Comparison of ENCODE assay signal across 8 cellular contexts in the genomic region with DNA sequence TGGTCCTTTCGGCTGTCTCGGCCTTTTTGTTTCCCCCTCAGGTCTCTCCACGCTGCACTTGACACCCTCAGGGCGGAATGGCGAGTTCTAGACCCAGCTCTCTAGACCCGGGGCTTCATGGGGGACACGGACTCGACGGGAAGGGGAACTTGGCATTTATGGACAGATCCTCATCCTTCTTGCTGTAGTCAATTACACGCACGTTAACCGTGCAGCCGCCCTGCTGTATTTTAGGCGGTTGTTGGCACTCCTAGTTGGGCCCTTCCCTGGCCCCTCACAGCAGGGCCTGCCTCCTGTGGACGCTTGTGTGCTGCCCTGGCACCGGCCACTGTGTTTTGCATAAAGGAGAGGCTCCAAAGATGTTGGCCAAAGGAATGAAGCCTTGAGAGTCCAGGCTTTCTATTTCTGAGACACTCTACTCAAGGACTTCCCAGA. TPM values are rescaled to one million over a fixed set of nuclear protein-coding genes. Genes with fewer than 3 reads are reported as not detected.
A peak's percentile ranks its signal among the peaks of the same experiment; 100 is the strongest.
DNase-seq lines count a peak whose midpoint lies in the region; ATAC-seq and TF ChIP-seq lines count a peak whose summit lies in the region.

No MANE protein-coding gene starts in this region.

- no peak for ATAC-seq in activated B cell treated with CpG ODN at 0.5 μM for 24 hours (ENCODE audit: low read depth)
- ATAC-seq in naive B cell (ENCODE audit: low read depth in 2 of 2): no peak
- ATAC-seq in GM21786 (IDR thresholded peaks at IDR 0.05; ENCODE audit: unreplicated experiment): no peak
- no peak for ATAC-seq in HG02763 (IDR thresholded peaks at IDR 0.05; ENCODE audit: unreplicated experiment)

- peaks cover 0 to 4% (median 0%) of the 10 kb centered on the region in 4 donors for H3K36me3 ChIP-seq in esophagus muscularis mucosa

- H3K4me1 Mint-ChIP-seq in activated B cell treated with CpG ODN at 0.5 μM for 24 hours (peaks cover 18% of the 10 kb centered on the region), naive B cell (peaks cover 10 to 17% (median 16%) of the 10 kb centered on the region in 3 donors)

- H3K4me3 Mint-ChIP-seq in activated B cell treated with CpG ODN at 0.5 μM for 24 hours (peak overlapping the region; percentile 81), naive B cell (peak overlapping the region; percentile 81 to 94 (median 86))

- no peak for TF ChIP-seq EP300 in esophagus muscularis mucosa (IDR thresholded peaks at IDR 0.05)

- H3K36me3 Mint-ChIP-seq in activated B cell treated with CpG ODN at 0.5 μM for 24 hours (ENCODE audit: low read depth): peaks cover 11% of the 10 kb centered on the region
- peaks cover 0 to under 1% of the 10 kb centered on the region in 2 donors for H3K36me3 Mint-ChIP-seq in naive B cell

- H3K27ac Mint-ChIP-seq in activated B cell treated with CpG ODN at 0.5 μM for 24 hours: peak overlapping the region; percentile 69
- H3K27ac Mint-ChIP-seq in naive B cell: peak overlapping the region in 4 of 6 donors; percentile 67 to 86 (median 76)

- CTCF ChIA-PET in HEK293T (lab: Yijun Ruan, JAX): no interaction called here
- CTCF ChIA-PET in activated B cell treated with CpG ODN at 0.5 μM for 24 hours (lab: Charles Lee): no interaction called here

- H3K9me3 Mint-ChIP-seq in activated B cell treated with CpG ODN at 0.5 μM for 24 hours (no peaks in the 10 kb centered on the region), naive B cell (no peaks in the 10 kb centered on the region)

- no peaks in the 10 kb centered on the region for H3K9me3 ChIP-seq in esophagus muscularis mucosa

- no peaks in the 10 kb centered on the region for H3K27me3 ChIP-seq in esophagus muscularis mucosa

- WGBS in esophagus muscularis mucosa: 24% methylated on average over 11 of the region's 16 CpGs

- TF ChIP-seq POLR2A in esophagus muscularis mucosa (IDR thresholded peaks at IDR 0.05; ENCODE audit: low read depth): no peak

- peak overlapping the region; percentile 91 to 94 (median 92) for H3K27ac ChIP-seq in esophagus muscularis mucosa (replicated peaks in 1 of 4)

- peak overlapping the region; percentile 90 to 92 (median 92) for H3K4me3 ChIP-seq in esophagus muscularis mucosa

- H3K27me3 Mint-ChIP-seq in activated B cell treated with CpG ODN at 0.5 μM for 24 hours (no peaks in the 10 kb centered on the region), naive B cell (no peaks in the 10 kb centered on the region)

- DNase-seq in DMS79 (lab: John Stamatoyannopoulos, UW) (peak; percentile 73), HEK293T (ENCODE audit: extremely low spot score) (peak; percentile 34), activated B cell treated with CpG ODN at 0.5 μM for 24 hours (no peak), esophagus muscularis mucosa (ENCODE audit: extremely low spot score) (no peak), naive B cell (peak; percentile 28), NCI-H2196 treated with DMSO at 0.1 percent for 48 hours (lab: John Stamatoyannopoulos, UW; ENCODE audit: unreplicated experiment) (no peak)

- POLR2A ChIA-PET in HEK293T (lab: Yijun Ruan, JAX): no interaction called here
- POLR2A ChIA-PET in activated B cell treated with CpG ODN at 0.5 μM for 24 hours (lab: Charles Lee): no interaction called here

- peaks cover 7 to 24% (median 18%) of the 10 kb centered on the region in 4 donors for H3K4me1 ChIP-seq in esophagus muscularis mucosa

- intact Hi-C loops in activated B cell treated with CpG ODN at 0.5 μM for 24 hours (cut with micrococcal nuclease) (loop anchor here (5.0 kb wide), 2 partner anchors 101 to 1881 kb away; a partner anchor contains a TSS), esophagus muscularis mucosa (cut with DNase I) (loop anchor here (10.0 kb wide), 1 partner anchor 212 kb away; no protein-coding TSS in a partner anchor)

- TF ChIP-seq CTCF in activated B cell treated with CpG ODN at 0.5 μM for 24 hours (IDR thresholded peaks at IDR 0.05) (no peak), esophagus muscularis mucosa (IDR thresholded peaks at IDR 0.05) (no peak)

TF ChIP-seq in HEK293T, 16 proteins besides CTCF, POLR2A, EP300 and RAD21:
- no peak for TF ChIP-seq FOXK2 (IDR thresholded peaks at IDR 0.05)
- no peak for TF ChIP-seq HDGF (IDR thresholded peaks at IDR 0.05; ENCODE audit: borderline replicate concordance)
- peak; percentile 5 for TF ChIP-seq L3MBTL2 (conservative IDR thresholded peaks at IDR 0.05)

RNA-seq across cellular contexts. Expression of a gene that starts 0.6 kb away (rescaled TPM):
- 10.9 and 17.1 TPM in 2 replicates for total RNA-seq in activated B cell treated with CpG ODN at 0.5 μM for 24 hours
- 10 to 100 TPM; 17.2 to 44.2 (median 34.1) TPM for total RNA-seq in esophagus muscularis mucosa
- 1 to 10 TPM; 5.5 to 9.7 (median 7.9) TPM for polyA plus RNA-seq in naive B cell (ENCODE audit: low read depth in 6 of 6)

Comparison
In these comparisons a context has a peak if more than half of its experiments do, and no peak if none do; other contexts are left out.
1. DNase-seq: peak in DMS79 (single experiment), HEK293T (single experiment) and naive B cell (single experiment); none in activated B cell treated with CpG ODN at 0.5 μM for 24 hours (single experiment), esophagus muscularis mucosa (single experiment) and NCI-H2196 treated with DMSO at 0.1 percent for 48 hours (single experiment).